In genomic region chr3:64299206-64299605, GRCh38 we compare ENCODE assay signal across 16 cellular contexts.
DNase-seq lines count a peak whose midpoint lies in the region; ATAC-seq and TF ChIP-seq lines count a peak whose summit lies in the region.
"Had no signal": no experiment of that assay in that cellular context is flagged by ENCODE, and none has a peak within 500 bp of the region (broad histone marks: within the 10 kb centered on the region; RNA-seq: fewer than 3 reads in every experiment).

No MANE protein-coding gene starts in this region.

- no CpG with 5 or more reads among the region's 1 CpG for WGBS in mesenchymal stem cell

- H3K9ac ChIP-seq in mesenchymal stem cell (ENCODE audit: low read length) = no peak overlapping the region
- H3K9ac ChIP-seq: BLaER1 had no signal

- H2AK5ac ChIP-seq in mesenchymal stem cell (ENCODE audit: low read length, severe bottlenecking) = no peak overlapping the region

- H4K91ac ChIP-seq in mesenchymal stem cell (ENCODE audit: low read length) = no peak overlapping the region

- CTCF ChIA-PET in A673 (lab: Charles Lee) = no interaction called here

- H3K27ac Mint-ChIP-seq in stimulated activated memory B cell treated with anti-CD40 and anti-IgM and Interleukin-4, amounts not matched to agents 10 μg/mL and 1 μg/mL and 100 μg/mL, for 72 hours = no peak overlapping the region
- H3K27ac Mint-ChIP-seq: CD8-positive, alpha-beta memory T cell; IgD-negative memory B cell had no signal

- H4K8ac ChIP-seq in mesenchymal stem cell (ENCODE audit: low read length) = no peak overlapping the region

- H3K27ac ChIP-seq in SJSA1 = 0 out of 2 replicates have a peak overlapping the region, but pooled peaks have one; percentile 11
- peak overlapping the region; percentile 7 for H3K27ac ChIP-seq in brain microvascular endothelial cell
- H3K27ac ChIP-seq in mesenchymal stem cell (ENCODE audit: low read length, poor library complexity, severe bottlenecking) = no peak overlapping the region
- H3K27ac ChIP-seq in A673 (ENCODE audit: low read depth, low read length, poor library complexity, severe bottlenecking) = no peak overlapping the region
- H3K27ac ChIP-seq: A549, BLaER1 had no signal

- DNase-seq in HT1080 (ENCODE audit: low read depth) (peak; percentile 54), SJSA1 (ENCODE audit: low read depth in 1 of 2, low spot score in 2 of 2) (peak in 1 of 2 experiments; percentile 14), brain microvascular endothelial cell (no peak), mesenchymal stem cell (peak; percentile 28), glomerular visceral epithelial cell (ENCODE audit: extremely low spot score) (no peak), A673 (ENCODE audit: low spot score) (no peak)
- no peak for DNase-seq in stimulated activated CD4-positive, alpha-beta T cell treated with anti-CD3 and anti-CD28 coated beads, Interleukin-12 subunit alpha, Interleukin-12 subunit beta, amount 100 ng/mL, for 4 hours
- DNase-seq: AML-193; Caco-2; CD8-positive, alpha-beta memory T cell; DND-41 had no signal

- H3K18ac ChIP-seq in mesenchymal stem cell (ENCODE audit: low read depth in 1 of 2, low read length in 2 of 2) = no peak overlapping the region

- no peak overlapping the region for H2BK5ac ChIP-seq in mesenchymal stem cell (ENCODE audit: low read depth, low read length, poor library complexity, severe bottlenecking)

- peaks cover 4% of the 10 kb centered on the region for H3K9me3 Mint-ChIP-seq in stimulated activated memory B cell treated with anti-CD40 and anti-IgM and Interleukin-4, amounts not matched to agents 10 μg/mL and 1 μg/mL and 100 μg/mL, for 72 hours

- H3K4me3 Mint-ChIP-seq in stimulated activated memory B cell treated with anti-CD40 and anti-IgM and Interleukin-4, amounts not matched to agents 10 μg/mL and 1 μg/mL and 100 μg/mL, for 72 hours = no peak overlapping the region
- H3K4me3 Mint-ChIP-seq: CD8-positive, alpha-beta memory T cell; IgD-negative memory B cell had no signal

- H3K4me3 ChIP-seq in SJSA1 (no peak overlapping the region), brain microvascular endothelial cell (ENCODE audit: low read depth, low read length) (no peak overlapping the region), mesenchymal stem cell (ENCODE audit: insufficient read depth in 1 of 2, low read depth in 1 of 2, low read length in 2 of 2) (no peak overlapping the region), A673 (ENCODE audit: low read depth, low read length, poor library complexity, severe bottlenecking) (no peak overlapping the region)
- H3K4me3 ChIP-seq: A549, BLaER1 had no signal

- no peak overlapping the region for H2BK120ac ChIP-seq in mesenchymal stem cell (ENCODE audit: low read depth, low read length)

- no peak for TF ChIP-seq CTCF in brain microvascular endothelial cell (IDR thresholded peaks at IDR 0.05; ENCODE audit: low read depth, low read length, missing control alignments)
- no peak for TF ChIP-seq CTCF in A673 (conservative IDR thresholded peaks at IDR 0.05; ENCODE audit: low read depth, low read length)

- no peaks in the 10 kb centered on the region for H3K36me3 Mint-ChIP-seq in stimulated activated memory B cell treated with anti-CD40 and anti-IgM and Interleukin-4, amounts not matched to agents 10 μg/mL and 1 μg/mL and 100 μg/mL, for 72 hours
- H3K36me3 Mint-ChIP-seq: CD8-positive, alpha-beta memory T cell had no signal

- H2BK15ac ChIP-seq in mesenchymal stem cell (ENCODE audit: low read depth, poor library complexity, severe bottlenecking) = no peak overlapping the region

- H2AFZ ChIP-seq in mesenchymal stem cell (ENCODE audit: low read depth, low read length) = no peak overlapping the region

- H3K4ac ChIP-seq in mesenchymal stem cell (ENCODE audit: low read depth in 1 of 2, low read length in 2 of 2) = no peak overlapping the region

- H3K14ac ChIP-seq in mesenchymal stem cell (ENCODE audit: low read length in 2 of 2) = no peak overlapping the region

- H3K23ac ChIP-seq in mesenchymal stem cell (ENCODE audit: low read length in 2 of 2) = no peak overlapping the region

- H3K27me3 ChIP-seq in SJSA1 (replicated peaks) = no peaks in the 10 kb centered on the region
- H3K27me3 ChIP-seq in brain microvascular endothelial cell (replicated peaks) = no peaks in the 10 kb centered on the region
- H3K27me3 ChIP-seq in mesenchymal stem cell (ENCODE audit: control insufficient read depth in 1 of 2, insufficient read depth in 1 of 2, low read length in 2 of 2) = no peaks in the 10 kb centered on the region
- H3K27me3 ChIP-seq in A673 (replicated peaks; ENCODE audit: insufficient read depth, low read depth, low read length, poor library complexity) = no peaks in the 10 kb centered on the region
- H3K27me3 ChIP-seq: BLaER1 had no signal

- H3K27me3 Mint-ChIP-seq in stimulated activated memory B cell treated with anti-CD40 and anti-IgM and Interleukin-4, amounts not matched to agents 10 μg/mL and 1 μg/mL and 100 μg/mL, for 72 hours = peaks cover 28% of the 10 kb centered on the region
- H3K27me3 Mint-ChIP-seq: CD8-positive, alpha-beta memory T cell; IgD-negative memory B cell had no signal

- intact Hi-C loops in A673 (cut with micrococcal nuclease; ENCODE audit: unreplicated experiment) = no loop called here

- H3K36me3 ChIP-seq in SJSA1 (no peaks in the 10 kb centered on the region), brain microvascular endothelial cell (replicated peaks) (no peaks in the 10 kb centered on the region), mesenchymal stem cell (ENCODE audit: control insufficient read depth in 1 of 2, insufficient read depth in 2 of 2, low read depth in 1 of 2, low read length in 2 of 2) (no peaks in the 10 kb centered on the region), A673 (ENCODE audit: insufficient read depth, low read length, poor library complexity, severe bottlenecking) (no peaks in the 10 kb centered on the region)
- H3K36me3 ChIP-seq: BLaER1 had no signal

- BruUV-seq in A673 (replicated peaks; lab: Mats Ljungman, UMichigan) = no TSS peak

- in situ Hi-C loops in brain microvascular endothelial cell (cut with HindIII; ENCODE audit: low pct_ligation_motif_present, low sequenced_read_pairs) = no loop called here

- peaks cover 30% of the 10 kb centered on the region for H3K4me1 ChIP-seq in SJSA1 (replicated peaks)
- no peaks in the 10 kb centered on the region for H3K4me1 ChIP-seq in mesenchymal stem cell (ENCODE audit: control insufficient read depth, insufficient read depth, low read depth, low read length)
- no peaks in the 10 kb centered on the region for H3K4me1 ChIP-seq in A673 (ENCODE audit: insufficient read depth, low read length, poor library complexity, severe bottlenecking)
- H3K4me1 ChIP-seq: BLaER1, Caco-2 had no signal

- no peak overlapping the region for H3K4me2 ChIP-seq in mesenchymal stem cell (ENCODE audit: low read length, poor library complexity, severe bottlenecking)
- H3K4me2 ChIP-seq: A549, BLaER1 had no signal

- H3K9me3 ChIP-seq in SJSA1 (replicated peaks) = no peaks in the 10 kb centered on the region
- H3K9me3 ChIP-seq in mesenchymal stem cell (ENCODE audit: control insufficient read depth, low read length) = no peaks in the 10 kb centered on the region
- H3K9me3 ChIP-seq in A673 (ENCODE audit: low read depth, low read length, poor library complexity, severe bottlenecking) = no peaks in the 10 kb centered on the region
- H3K9me3 ChIP-seq: Caco-2 had no signal

- H2BK12ac ChIP-seq in mesenchymal stem cell (ENCODE audit: low read length in 2 of 2) = no peak overlapping the region

- POLR2A ChIA-PET in A673 (lab: Charles Lee; ENCODE audit: low non-redundant PET) = no interaction called here

- no peak for ATAC-seq in stimulated activated memory B cell treated with anti-CD40 and anti-IgM and Interleukin-4, amounts not matched to agents 10 μg/mL and 1 μg/mL and 100 μg/mL, for 72 hours
- ATAC-seq: A549, HCT116 had no signal

- no peaks in the 10 kb centered on the region for H3K4me1 Mint-ChIP-seq in stimulated activated memory B cell treated with anti-CD40 and anti-IgM and Interleukin-4, amounts not matched to agents 10 μg/mL and 1 μg/mL and 100 μg/mL, for 72 hours
- H3K4me1 Mint-ChIP-seq: CD8-positive, alpha-beta memory T cell; IgD-negative memory B cell had no signal

- no peaks in the 10 kb centered on the region for H3K79me1 ChIP-seq in mesenchymal stem cell (replicated peaks; ENCODE audit: low read length, poor library complexity, severe bottlenecking)

Comparison
In these comparisons a context has a peak if more than half of its experiments do, and no peak if none do; other contexts are left out.
1. DNase-seq: peak in HT1080 (single experiment) and mesenchymal stem cell (single experiment); none in brain microvascular endothelial cell (single experiment), glomerular visceral epithelial cell (single experiment), A673 (single experiment) and stimulated activated CD4-positive, alpha-beta T cell treated with anti-CD3 and anti-CD28 coated beads, Interleukin-12 subunit alpha, Interleukin-12 subunit beta, amount 100 ng/mL, for 4 hours (single experiment).
2. H3K27ac ChIP-seq: peak in SJSA1 (single experiment) and brain microvascular endothelial cell (single experiment); none in mesenchymal stem cell (single experiment) and A673 (single experiment).